In the genomic region with DNA sequence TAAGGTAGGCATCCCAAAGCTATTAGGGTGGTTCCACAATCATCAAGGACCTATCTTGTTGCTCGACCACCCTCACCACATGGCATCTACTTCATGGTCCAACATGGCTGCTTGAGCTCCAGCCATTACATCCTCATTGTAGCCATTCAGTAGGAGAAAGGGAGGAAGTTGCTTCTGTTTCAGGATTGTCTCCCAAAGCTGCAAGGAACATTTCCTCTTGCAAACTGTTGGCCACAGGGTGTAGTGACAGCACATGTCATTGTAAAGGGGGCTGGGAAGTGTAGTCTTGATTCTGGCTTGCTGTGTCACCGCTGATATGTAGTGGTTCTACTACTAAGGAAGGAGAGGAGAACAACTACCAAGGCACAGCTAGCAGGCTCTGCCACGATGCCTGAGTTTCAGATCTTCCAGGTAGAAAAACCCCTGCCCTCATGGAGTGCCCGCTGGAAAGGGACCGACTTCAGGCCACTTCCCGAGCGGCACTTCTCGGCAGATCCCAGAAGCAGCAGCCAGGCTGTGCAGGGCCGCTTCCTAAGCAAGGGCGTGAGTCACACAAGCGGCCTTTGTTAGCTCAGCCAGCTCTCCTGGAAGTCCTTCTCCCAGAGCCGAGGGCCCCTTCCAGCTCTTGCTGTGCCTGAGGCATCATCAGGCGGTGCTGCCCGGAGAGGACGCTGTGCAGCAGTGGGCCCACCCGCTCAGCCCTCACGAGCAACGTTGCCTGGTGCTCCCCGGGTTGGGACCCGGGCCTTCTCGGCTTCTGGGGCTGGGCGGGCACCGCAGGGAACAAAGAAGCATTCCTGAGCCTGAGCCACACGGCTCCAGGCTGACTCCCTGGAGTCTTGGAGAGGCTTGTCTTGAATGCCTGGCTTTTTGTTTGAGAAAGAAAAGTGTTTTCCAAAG, we compare ENCODE assay signal across 1 cellular context.
TF ChIP-seq lines count a peak whose summit lies in the region.

No MANE protein-coding gene starts in this region.

TF ChIP-seq in HepG2, 621 proteins besides CTCF, POLR2A, EP300 and RAD21 (continued from another document and continues in another):
- TF ChIP-seq AGO1 (IDR thresholded peaks at IDR 0.05; ENCODE audit: low read depth, low read length, poor library complexity, severe bottlenecking) (peak; percentile 88), NCOR1 (IDR thresholded peaks at IDR 0.05; ENCODE audit: borderline replicate concordance, low read length) (no peak), ZNF432 (CRISPR knock-in tag; IDR thresholded peaks at IDR 0.05; ENCODE audit: borderline replicate concordance) (no peak), ZHX1 (CRISPR knock-in tag; IDR thresholded peaks at IDR 0.05; ENCODE audit: low read depth) (no peak), ZSCAN30 (CRISPR knock-in tag; IDR thresholded peaks at IDR 0.05) (no peak), CHD2 (IDR thresholded peaks at IDR 0.05; ENCODE audit: low read depth, low read length) (no peak), ZKSCAN5 (CRISPR knock-in tag; IDR thresholded peaks at IDR 0.05) (no peak), MTERF4 (CRISPR knock-in tag; IDR thresholded peaks at IDR 0.05) (no peak), ZBTB37 (CRISPR knock-in tag; IDR thresholded peaks at IDR 0.05) (peak; percentile 22; the same call in 1 of the 2 replicates), FOXC1 (CRISPR knock-in tag; IDR thresholded peaks at IDR 0.05; ENCODE audit: borderline replicate concordance) (0 out of 2 replicates have a peak, but pooled peaks have one; percentile 37), MEIS2 (CRISPR knock-in tag; IDR thresholded peaks at IDR 0.05) (no peak), HNRNPLL (IDR thresholded peaks at IDR 0.05; ENCODE audit: low read depth, low read length, poor library complexity, severe bottlenecking) (peak; percentile 44), MTF1 (CRISPR knock-in tag; IDR thresholded peaks at IDR 0.05) (no peak), KDM3A (CRISPR knock-in tag; IDR thresholded peaks at IDR 0.05; ENCODE audit: low read depth) (peak; percentile 91; the same call in 1 of the 2 replicates), ZNF768 (CRISPR knock-in tag; IDR thresholded peaks at IDR 0.05) (peak; percentile 84), ZNF598 (CRISPR knock-in tag; IDR thresholded peaks at IDR 0.05; ENCODE audit: borderline replicate concordance) (no peak), ZNF337 (CRISPR knock-in tag; IDR thresholded peaks at IDR 0.05; ENCODE audit: borderline replicate concordance, low read depth) (no peak), KDM5A (IDR thresholded peaks at IDR 0.05; ENCODE audit: borderline replicate concordance, low read length) (no peak), ZNF766 (CRISPR knock-in tag; IDR thresholded peaks at IDR 0.05; ENCODE audit: borderline replicate concordance) (no peak), ZNF205 (CRISPR knock-in tag; IDR thresholded peaks at IDR 0.05) (peak; percentile 62; the same call in 1 of the 2 replicates), CEBPZ (IDR thresholded peaks at IDR 0.05; ENCODE audit: low read length) (no peak), MIER3 (CRISPR knock-in tag; IDR thresholded peaks at IDR 0.05; ENCODE audit: borderline replicate concordance) (no peak), HNF4A (CRISPR knock-in tag; IDR thresholded peaks at IDR 0.05) (no peak), HINFP (CRISPR knock-in tag; IDR thresholded peaks at IDR 0.05; ENCODE audit: low read depth) (no peak), ZNF891 (CRISPR knock-in tag; IDR thresholded peaks at IDR 0.05) (no peak), ZFP82 (CRISPR knock-in tag; IDR thresholded peaks at IDR 0.05; ENCODE audit: borderline replicate concordance) (no peak), TP53 (CRISPR knock-in tag; conservative IDR thresholded peaks at IDR 0.05) (no peak), ZFP36L2 (CRISPR knock-in tag; IDR thresholded peaks at IDR 0.05) (no peak), PITX1 (CRISPR knock-in tag; IDR thresholded peaks at IDR 0.05) (no peak), RBM39 (IDR thresholded peaks at IDR 0.05; ENCODE audit: low read depth, low read length, poor library complexity, severe bottlenecking) (peak; percentile 55), YEATS2 (CRISPR knock-in tag; IDR thresholded peaks at IDR 0.05; ENCODE audit: borderline replicate concordance) (peak; percentile 31; the same call in 1 of the 2 replicates), ZNF513 (CRISPR knock-in tag; conservative IDR thresholded peaks at IDR 0.05) (no peak), ZNF350 (CRISPR knock-in tag; IDR thresholded peaks at IDR 0.05; ENCODE audit: borderline replicate concordance, low read depth) (peak; percentile 69), PHF8 (CRISPR knock-in tag; IDR thresholded peaks at IDR 0.05) (peak; percentile 78), ETV5 (CRISPR knock-in tag; IDR thresholded peaks at IDR 0.05; ENCODE audit: borderline replicate concordance) (0 out of 2 replicates have a peak, but pooled peaks have one; percentile 41), ZNF30 (CRISPR knock-in tag; IDR thresholded peaks at IDR 0.05) (peak; percentile 65; the same call in 1 of the 2 replicates), SOX6 (IDR thresholded peaks at IDR 0.05) (no peak), SOX6 (CRISPR knock-in tag; IDR thresholded peaks at IDR 0.05) (no peak), SOX5 (CRISPR knock-in tag; IDR thresholded peaks at IDR 0.05; ENCODE audit: borderline replicate concordance) (peak; percentile 56)
- TF ChIP-seq, protein P1, sequence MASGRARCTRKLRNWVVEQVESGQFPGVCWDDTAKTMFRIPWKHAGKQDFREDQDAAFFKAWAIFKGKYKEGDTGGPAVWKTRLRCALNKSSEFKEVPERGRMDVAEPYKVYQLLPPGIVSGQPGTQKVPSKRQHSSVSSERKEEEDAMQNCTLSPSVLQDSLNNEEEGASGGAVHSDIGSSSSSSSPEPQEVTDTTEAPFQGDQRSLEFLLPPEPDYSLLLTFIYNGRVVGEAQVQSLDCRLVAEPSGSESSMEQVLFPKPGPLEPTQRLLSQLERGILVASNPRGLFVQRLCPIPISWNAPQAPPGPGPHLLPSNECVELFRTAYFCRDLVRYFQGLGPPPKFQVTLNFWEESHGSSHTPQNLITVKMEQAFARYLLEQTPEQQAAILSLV (CRISPR knock-in tag; IDR thresholded peaks at IDR 0.05; ENCODE audit: borderline replicate concordance): 0 out of 2 replicates have a peak, but pooled peaks have one; percentile 22
- TF ChIP-seq, protein P2, sequence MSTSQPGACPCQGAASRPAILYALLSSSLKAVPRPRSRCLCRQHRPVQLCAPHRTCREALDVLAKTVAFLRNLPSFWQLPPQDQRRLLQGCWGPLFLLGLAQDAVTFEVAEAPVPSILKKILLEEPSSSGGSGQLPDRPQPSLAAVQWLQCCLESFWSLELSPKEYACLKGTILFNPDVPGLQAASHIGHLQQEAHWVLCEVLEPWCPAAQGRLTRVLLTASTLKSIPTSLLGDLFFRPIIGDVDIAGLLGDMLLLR (CRISPR knock-in tag; IDR thresholded peaks at IDR 0.05): no peak
- TF ChIP-seq, protein P3, sequence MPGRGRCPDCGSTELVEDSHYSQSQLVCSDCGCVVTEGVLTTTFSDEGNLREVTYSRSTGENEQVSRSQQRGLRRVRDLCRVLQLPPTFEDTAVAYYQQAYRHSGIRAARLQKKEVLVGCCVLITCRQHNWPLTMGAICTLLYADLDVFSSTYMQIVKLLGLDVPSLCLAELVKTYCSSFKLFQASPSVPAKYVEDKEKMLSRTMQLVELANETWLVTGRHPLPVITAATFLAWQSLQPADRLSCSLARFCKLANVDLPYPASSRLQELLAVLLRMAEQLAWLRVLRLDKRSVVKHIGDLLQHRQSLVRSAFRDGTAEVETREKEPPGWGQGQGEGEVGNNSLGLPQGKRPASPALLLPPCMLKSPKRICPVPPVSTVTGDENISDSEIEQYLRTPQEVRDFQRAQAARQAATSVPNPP (CRISPR knock-in tag; IDR thresholded peaks at IDR 0.05): no peak
- TF ChIP-seq, protein P4, sequence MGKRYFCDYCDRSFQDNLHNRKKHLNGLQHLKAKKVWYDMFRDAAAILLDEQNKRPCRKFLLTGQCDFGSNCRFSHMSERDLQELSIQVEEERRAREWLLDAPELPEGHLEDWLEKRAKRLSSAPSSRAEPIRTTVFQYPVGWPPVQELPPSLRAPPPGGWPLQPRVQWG (CRISPR knock-in tag; IDR thresholded peaks at IDR 0.05; ENCODE audit: borderline replicate concordance, low read depth): no peak
- TF ChIP-seq, protein P5, sequence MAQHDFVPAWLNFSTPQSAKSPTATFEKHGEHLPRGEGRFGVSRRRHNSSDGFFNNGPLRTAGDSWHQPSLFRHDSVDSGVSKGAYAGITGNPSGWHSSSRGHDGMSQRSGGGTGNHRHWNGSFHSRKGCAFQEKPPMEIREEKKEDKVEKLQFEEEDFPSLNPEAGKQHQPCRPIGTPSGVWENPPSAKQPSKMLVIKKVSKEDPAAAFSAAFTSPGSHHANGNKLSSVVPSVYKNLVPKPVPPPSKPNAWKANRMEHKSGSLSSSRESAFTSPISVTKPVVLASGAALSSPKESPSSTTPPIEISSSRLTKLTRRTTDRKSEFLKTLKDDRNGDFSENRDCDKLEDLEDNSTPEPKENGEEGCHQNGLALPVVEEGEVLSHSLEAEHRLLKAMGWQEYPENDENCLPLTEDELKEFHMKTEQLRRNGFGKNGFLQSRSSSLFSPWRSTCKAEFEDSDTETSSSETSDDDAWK (CRISPR knock-in tag; IDR thresholded peaks at IDR 0.05): no peak
